ENCODE assay signal across 19 cellular contexts in the genomic region with DNA sequence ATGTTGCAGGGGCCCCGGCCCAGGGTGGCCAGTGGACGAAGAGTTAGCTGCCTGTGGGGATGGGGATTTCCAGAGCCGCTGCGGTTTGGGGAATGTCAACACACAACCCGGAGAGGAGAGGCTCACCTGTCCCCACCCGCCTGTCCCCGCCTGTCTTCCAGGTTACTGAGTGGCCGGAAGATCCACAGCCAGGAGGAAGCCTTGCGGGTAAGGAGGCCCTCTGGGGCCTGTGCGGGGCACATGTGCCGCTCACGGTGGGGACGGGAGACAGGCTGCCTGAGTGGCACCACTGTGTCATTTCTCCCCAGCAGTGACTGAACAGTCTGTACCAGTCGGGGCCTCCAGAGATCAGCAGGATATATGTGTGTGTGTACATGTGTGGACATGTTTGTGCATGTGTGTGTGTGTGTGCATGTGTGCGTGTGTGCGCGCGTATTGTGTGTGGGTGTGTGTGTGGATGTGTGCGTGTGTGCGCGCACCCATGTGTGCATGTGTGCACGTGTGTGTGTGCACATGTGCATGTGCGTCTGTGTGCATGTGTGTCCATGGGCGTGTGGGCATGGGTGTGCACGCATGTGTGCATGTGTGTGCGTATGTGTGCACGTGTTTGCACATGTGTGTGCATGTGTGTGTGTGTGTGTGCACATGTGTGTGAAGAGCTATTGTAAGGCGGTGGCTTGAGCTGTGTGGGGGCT.
"Had no signal": no experiment of that assay in that cellular context is flagged by ENCODE, and none has a peak within 500 bp of the region (broad histone marks: within the 10 kb centered on the region; RNA-seq: fewer than 3 reads in every experiment).

No MANE protein-coding gene starts in this region.

- H3K9me3 ChIP-seq: upper lobe of left lung had no signal

- H3K27ac Mint-ChIP-seq: activated CD4-positive, alpha-beta memory T cell treated with anti-CD3 and anti-CD28 coated beads for 36 hours; activated T-cell treated with anti-CD3 and anti-CD28 coated beads, Interleukin-2, amount 50 U/mL, for 72 hours; dendritic cell treated with granulocyte-macrophage colony-stimulating factor and Interleukin-4, amounts not matched to agents 40 ng/mL and 50 ng/mL, for 4 days; progenitor cell of endocrine pancreas had no signal

- H3K4me3 Mint-ChIP-seq: activated CD4-positive, alpha-beta memory T cell treated with anti-CD3 and anti-CD28 coated beads for 36 hours; activated T-cell treated with anti-CD3 and anti-CD28 coated beads, Interleukin-2, amount 50 U/mL, for 72 hours; dendritic cell treated with granulocyte-macrophage colony-stimulating factor and Interleukin-4, amounts not matched to agents 40 ng/mL and 50 ng/mL, for 4 days; effector memory CD8-positive, alpha-beta T cell had no signal

- H3K27ac ChIP-seq: brain microvascular endothelial cell, upper lobe of left lung had no signal

- H3K27me3 Mint-ChIP-seq: activated CD4-positive, alpha-beta memory T cell treated with anti-CD3 and anti-CD28 coated beads for 36 hours; dendritic cell treated with granulocyte-macrophage colony-stimulating factor and Interleukin-4, amounts not matched to agents 40 ng/mL and 50 ng/mL, for 4 days; effector memory CD8-positive, alpha-beta T cell; naive B cell; progenitor cell of endocrine pancreas had no signal

- H3K4me2 ChIP-seq: smooth muscle cell had no signal

- H3K4me1 Mint-ChIP-seq: naive B cell had no signal

- H3K4me3 ChIP-seq: lung, smooth muscle cell, upper lobe of left lung had no signal

- DNase-seq: activated CD4-positive, alpha-beta memory T cell treated with anti-CD3 and anti-CD28 coated beads for 36 hours; activated CD8-positive, alpha-beta memory T cell treated with anti-CD3 and anti-CD28 coated beads, Interleukin-2, amount 50 U/mL, for 4 hours; activated naive CD4-positive, alpha-beta T cell; activated T-cell treated with anti-CD3 and anti-CD28 coated beads, Interleukin-2, amount 50 U/mL, for 72 hours; amniotic stem cell; brain microvascular endothelial cell; cerebellar nuclear complex; effector memory CD8-positive, alpha-beta T cell; hippocampal formation; kidney glomerular epithelial cell; midbrain; naive B cell; occipital lobe had no signal

- ATAC-seq: activated T-cell treated with anti-CD3 and anti-CD28 coated beads, Interleukin-2, amount 50 U/mL, for 72 hours; effector memory CD8-positive, alpha-beta T cell; right cardiac atrium had no signal

- H3K9me3 Mint-ChIP-seq: activated CD4-positive, alpha-beta memory T cell treated with anti-CD3 and anti-CD28 coated beads for 36 hours; activated T-cell treated with anti-CD3 and anti-CD28 coated beads, Interleukin-2, amount 50 U/mL, for 72 hours; effector memory CD8-positive, alpha-beta T cell; naive B cell had no signal

- H3K27me3 ChIP-seq: brain microvascular endothelial cell, upper lobe of left lung had no signal

- H3K4me1 ChIP-seq: upper lobe of left lung had no signal
